ENCODE assay signal across 10 cellular contexts in genomic region chr1:21668232-21669032, GRCh38. TPM values are rescaled to one million over a fixed set of nuclear protein-coding genes. Genes with fewer than 3 reads are reported as not detected.
A peak's percentile ranks its signal among the peaks of the same experiment; 100 is the strongest.
DNase-seq lines count a peak whose midpoint lies in the region; ATAC-seq and TF ChIP-seq lines count a peak whose summit lies in the region.
"Had no signal": no experiment of that assay in that cellular context is flagged by ENCODE, and none has a peak within 500 bp of the region (broad histone marks: within the 10 kb centered on the region; RNA-seq: fewer than 3 reads in every experiment).

No MANE protein-coding gene starts in this region.

- H3K4me3 Mint-ChIP-seq in nephron progenitor cell, result peak overlapping the region; percentile 54
- H3K4me3 Mint-ChIP-seq in stimulated activated naive B cell treated with anti-CD40 and anti-IgM and Interleukin-4, amounts not matched to agents 10 μg/mL and 1 μg/mL and 100 μg/mL, for 72 hours, result peak overlapping the region in 1 of 2 donors; percentile 56

- CTCF ChIA-PET in BJ (lab: Yijun Ruan, JAX), result interaction anchor here (0.5 to 2.2 kb wide), 2 partner anchors 9 to 351 kb away, joined by 4 to 9 read pairs; no protein-coding TSS in a partner anchor

- in situ Hi-C loops in HAP-1 (cut with MboI; ENCODE audit: low sequenced_read_pairs), result no loop called here

- H3K9me3 Mint-ChIP-seq in nephron progenitor cell, result no peaks in the 10 kb centered on the region
- H3K9me3 Mint-ChIP-seq in stimulated activated naive B cell treated with anti-CD40 and anti-IgM and Interleukin-4, amounts not matched to agents 10 μg/mL and 1 μg/mL and 100 μg/mL, for 72 hours, result no peaks in the 10 kb centered on the region

- TF ChIP-seq CTCF in BJ (IDR thresholded peaks at IDR 0.05; ENCODE audit: insufficient read depth, low read depth, low read length), result peak; percentile 16; the same call in 1 of the 2 replicates
- no peak for TF ChIP-seq CTCF in nephron progenitor cell (IDR thresholded peaks at IDR 0.05)

- H3K9me3 ChIP-seq in HAP-1 (no peaks in the 10 kb centered on the region), ectodermal cell (ENCODE audit: control insufficient read depth, low read length) (no peaks in the 10 kb centered on the region)

- H3K27me3 Mint-ChIP-seq in nephron progenitor cell (ENCODE audit: low read depth, poor library complexity), result peaks cover 47% of the 10 kb centered on the region
- peaks cover 47 to 54% of the 10 kb centered on the region in 2 donors for H3K27me3 Mint-ChIP-seq in stimulated activated naive B cell treated with anti-CD40 and anti-IgM and Interleukin-4, amounts not matched to agents 10 μg/mL and 1 μg/mL and 100 μg/mL, for 72 hours

- ATAC-seq in stimulated activated naive B cell treated with anti-CD40 and anti-IgM and Interleukin-4, amounts not matched to agents 10 μg/mL and 1 μg/mL and 100 μg/mL, for 72 hours (replicated peaks), result no peak

- H3K36me3 ChIP-seq in BJ (ENCODE audit: control insufficient read depth, insufficient read depth, low read length) (no peaks in the 10 kb centered on the region), HAP-1 (replicated peaks) (no peaks in the 10 kb centered on the region), ectodermal cell (ENCODE audit: control insufficient read depth, insufficient read depth, low read length) (no peaks in the 10 kb centered on the region)

- H3K4me1 Mint-ChIP-seq in nephron progenitor cell, result peaks cover 41% of the 10 kb centered on the region
- peaks cover 24 to 38% of the 10 kb centered on the region in 2 donors for H3K4me1 Mint-ChIP-seq in stimulated activated naive B cell treated with anti-CD40 and anti-IgM and Interleukin-4, amounts not matched to agents 10 μg/mL and 1 μg/mL and 100 μg/mL, for 72 hours

- H3K27me3 ChIP-seq in BJ (ENCODE audit: control insufficient read depth, insufficient read depth, low read length) (peaks cover 41% of the 10 kb centered on the region), HAP-1 (ENCODE audit: low read depth) (no peaks in the 10 kb centered on the region), ectodermal cell (ENCODE audit: control insufficient read depth, insufficient read depth, low read length, poor library complexity, severe bottlenecking) (peaks cover 35% of the 10 kb centered on the region)

- POLR2A ChIA-PET in BJ (lab: Charles Lee), result interaction anchor here (0.5 kb wide), 1 partner anchor 108 kb away, joined by 9 read pairs; no protein-coding TSS in a partner anchor

- no peak overlapping the region for H3K27ac Mint-ChIP-seq in nephron progenitor cell
- no peak overlapping the region for H3K27ac Mint-ChIP-seq in stimulated activated naive B cell treated with anti-CD40 and anti-IgM and Interleukin-4, amounts not matched to agents 10 μg/mL and 1 μg/mL and 100 μg/mL, for 72 hours

- DNase-seq in BJ (ENCODE audit: low read depth) (no peak), HAP-1 (ENCODE audit: low spot score in 2 of 2) (no peak), nephron progenitor cell (no peak), cerebellar cortex (ENCODE audit: low spot score) (no peak), T-helper 1 cell (no peak), COLO829 (ENCODE audit: low spot score) (no peak)
- DNase-seq in stimulated activated naive B cell treated with anti-CD40 and anti-IgM and Interleukin-4, amounts not matched to agents 10 μg/mL and 1 μg/mL and 100 μg/mL, for 72 hours, result no peak
- DNase-seq: NCI-H1048 had no signal

- H3K27ac ChIP-seq in ectodermal cell (ENCODE audit: insufficient read depth, low read depth, low read length, poor library complexity, severe bottlenecking), result no peak overlapping the region
- H3K27ac ChIP-seq: parathyroid adenoma had no signal

- H3K36me3 Mint-ChIP-seq in nephron progenitor cell (ENCODE audit: low read depth), result no peaks in the 10 kb centered on the region
- no peaks in the 10 kb centered on the region for H3K36me3 Mint-ChIP-seq in stimulated activated naive B cell treated with anti-CD40 and anti-IgM and Interleukin-4, amounts not matched to agents 10 μg/mL and 1 μg/mL and 100 μg/mL, for 72 hours

- 19 to 20% methylated on average over 36 of the region's 36 CpGs for WGBS in ectodermal cell, 2 experiments

- H3K4me3 ChIP-seq in BJ (ENCODE audit: low read depth, low read length) (no peak overlapping the region), HAP-1 (peak overlapping the region; percentile 36), ectodermal cell (ENCODE audit: insufficient read depth, low read depth, low read length) (peak overlapping the region; percentile 52)

- no peaks in the 10 kb centered on the region; the same call in 1 of the 2 replicates for H3K4me1 ChIP-seq in HAP-1
- H3K4me1 ChIP-seq in ectodermal cell (ENCODE audit: control insufficient read depth, insufficient read depth, low read length), result peaks cover 15% of the 10 kb centered on the region
- H3K4me1 ChIP-seq: parathyroid adenoma had no signal

RNA-seq across cellular contexts. Expression of gene RAP1GAP, which starts 0.7 kb away (rescaled TPM):
- 0.16 and 0.31 TPM in 2 replicates for polyA plus RNA-seq in BJ (2011; rRNA removed)
- polyA minus RNA-seq in BJ (2011; rRNA and poly(A)+ RNA removed), result 0.19 TPM in 1 of 2 replicates, not detected in the other
- 8.8 TPM for polyA plus RNA-seq in ectodermal cell (2013, experiment 1 of 4)
- 7.9 TPM for polyA plus RNA-seq in ectodermal cell (2013, experiment 2 of 4)
- 5.7 TPM for polyA plus RNA-seq in ectodermal cell (2013, experiment 3 of 4)
- 4.8 TPM for polyA plus RNA-seq in ectodermal cell (2013, experiment 4 of 4)
